ENCODE assay signal across 8 cellular contexts in the genomic region with DNA sequence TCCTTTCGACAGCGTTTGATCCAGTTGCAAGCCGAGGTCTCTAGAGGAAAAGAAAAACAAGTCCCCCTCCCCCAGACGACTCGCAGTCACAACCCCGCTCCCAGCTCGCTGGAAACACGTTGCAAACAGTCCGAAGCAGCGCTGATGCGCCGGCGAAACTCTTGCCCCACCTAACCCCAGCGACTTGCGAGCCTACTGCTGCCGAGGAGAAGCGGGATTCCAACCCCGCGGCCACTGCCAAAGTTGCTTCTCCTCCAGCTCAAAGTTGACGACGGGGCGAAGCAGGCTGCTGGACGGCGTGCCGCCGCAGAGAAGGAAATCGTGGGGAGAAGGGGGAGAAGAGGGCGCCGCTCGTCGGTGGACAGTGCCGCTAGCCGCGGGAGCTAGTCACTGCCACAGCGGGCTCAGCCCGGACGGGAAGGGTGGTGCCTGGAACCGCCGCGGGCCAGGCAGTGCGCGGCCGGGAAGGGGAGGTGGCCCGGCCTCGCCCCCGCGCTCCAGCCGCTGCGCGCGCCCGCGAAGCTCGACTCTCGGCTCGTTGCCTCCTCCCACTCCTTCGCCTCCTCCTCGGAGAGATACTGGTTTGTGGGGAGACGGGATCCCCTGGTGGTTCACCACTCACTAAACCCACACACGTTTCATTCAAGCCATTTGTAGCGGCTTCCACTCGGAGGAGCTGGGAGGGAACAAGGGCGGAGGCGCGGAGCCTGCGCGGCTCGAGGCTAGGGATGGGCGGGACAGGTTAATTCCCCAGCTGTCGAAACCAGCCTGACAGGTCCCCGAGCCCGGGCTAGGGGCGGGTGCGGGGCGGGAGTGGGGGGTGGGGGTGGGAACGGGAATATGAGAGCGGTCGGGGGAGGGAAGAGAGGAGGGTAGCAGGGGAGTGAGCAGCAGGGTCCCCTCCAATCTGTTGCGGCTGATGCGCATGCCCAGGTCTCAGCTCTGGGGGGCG. TPM values are rescaled to one million over a fixed set of nuclear protein-coding genes. Genes with fewer than 3 reads are reported as not detected.
DNase-seq lines count a peak whose midpoint lies in the region; ATAC-seq and TF ChIP-seq lines count a peak whose summit lies in the region.

A gene with protein sequence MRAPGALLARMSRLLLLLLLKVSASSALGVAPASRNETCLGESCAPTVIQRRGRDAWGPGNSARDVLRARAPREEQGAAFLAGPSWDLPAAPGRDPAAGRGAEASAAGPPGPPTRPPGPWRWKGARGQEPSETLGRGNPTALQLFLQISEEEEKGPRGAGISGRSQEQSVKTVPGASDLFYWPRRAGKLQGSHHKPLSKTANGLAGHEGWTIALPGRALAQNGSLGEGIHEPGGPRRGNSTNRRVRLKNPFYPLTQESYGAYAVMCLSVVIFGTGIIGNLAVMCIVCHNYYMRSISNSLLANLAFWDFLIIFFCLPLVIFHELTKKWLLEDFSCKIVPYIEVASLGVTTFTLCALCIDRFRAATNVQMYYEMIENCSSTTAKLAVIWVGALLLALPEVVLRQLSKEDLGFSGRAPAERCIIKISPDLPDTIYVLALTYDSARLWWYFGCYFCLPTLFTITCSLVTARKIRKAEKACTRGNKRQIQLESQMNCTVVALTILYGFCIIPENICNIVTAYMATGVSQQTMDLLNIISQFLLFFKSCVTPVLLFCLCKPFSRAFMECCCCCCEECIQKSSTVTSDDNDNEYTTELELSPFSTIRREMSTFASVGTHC (minus strand): TSS at position 392 of the 952 bp plus-strand sequence. CDS start 816 bp downstream, outside the sequence.

- no peak within 1 kb of the TSS for H3K27ac Mint-ChIP-seq in activated naive CD4-positive, alpha-beta T cell treated with anti-CD3 and anti-CD28 coated beads for 36 hours
- H3K27ac Mint-ChIP-seq in neural crest cell (ENCODE audit: unreplicated experiment) = no peak within 1 kb of the TSS

- TF ChIP-seq CTCF in neural crest cell (conservative IDR thresholded peaks at IDR 0.05) (no peak), upper lobe of right lung (IDR thresholded peaks at IDR 0.05) (no peak)

- H3K4me1 ChIP-seq in upper lobe of right lung = peaks cover 13% of the 10 kb centered on the region

- H3K4me1 Mint-ChIP-seq in activated naive CD4-positive, alpha-beta T cell treated with anti-CD3 and anti-CD28 coated beads for 36 hours (ENCODE audit: low read depth) = peaks cover 15% of the 10 kb centered on the region
- peaks cover 27% of the 10 kb centered on the region for H3K4me1 Mint-ChIP-seq in neural crest cell

- H3K4me3 Mint-ChIP-seq in activated naive CD4-positive, alpha-beta T cell treated with anti-CD3 and anti-CD28 coated beads for 36 hours = peak within 1 kb of the TSS; percentile 72
- peak within 1 kb of the TSS; percentile 95 for H3K4me3 Mint-ChIP-seq in neural crest cell

- intact Hi-C loops in activated naive CD4-positive, alpha-beta T cell treated with anti-CD3 and anti-CD28 coated beads for 36 hours (cut with micrococcal nuclease) = loop anchor here (5.0 kb wide), 1 partner anchor 978 kb away; no protein-coding TSS in a partner anchor
- intact Hi-C loops in upper lobe of right lung (cut with DNase I) = no loop called here

- peaks cover 41% of the 10 kb centered on the region for H3K27me3 ChIP-seq in upper lobe of right lung

- H3K4me3 ChIP-seq in upper lobe of right lung = peak within 1 kb of the TSS; percentile 50

- no peaks in the 10 kb centered on the region for H3K9me3 ChIP-seq in upper lobe of right lung

- no peaks in the 10 kb centered on the region for H3K36me3 Mint-ChIP-seq in activated naive CD4-positive, alpha-beta T cell treated with anti-CD3 and anti-CD28 coated beads for 36 hours (ENCODE audit: low read depth)
- peaks cover 7% of the 10 kb centered on the region for H3K36me3 Mint-ChIP-seq in neural crest cell (ENCODE audit: low read depth)

- CTCF ChIA-PET in activated naive CD4-positive, alpha-beta T cell treated with anti-CD3 and anti-CD28 coated beads for 36 hours (lab: Charles Lee) = interaction anchor here (0.5 kb wide), 1 partner anchor 72 kb away, joined by 4 read pairs; no protein-coding TSS in a partner anchor

- peak; percentile 95 for DNase-seq in Ammon's horn (ENCODE audit: low spot score)
- DNase-seq in NCI-H446 treated with DMSO at 0.1 percent for 48 hours (lab: John Stamatoyannopoulos, UW) = peak; percentile 50
- peak; percentile 54 for DNase-seq in activated naive CD4-positive, alpha-beta T cell treated with anti-CD3 and anti-CD28 coated beads for 36 hours
- DNase-seq in foreskin melanocyte = peak; percentile 83
- peak; percentile 59 for DNase-seq in neural crest cell (ENCODE audit: low read depth, low spot score)
- DNase-seq in upper lobe of right lung = peak; percentile 83

- H3K27ac ChIP-seq in upper lobe of right lung = no peak within 1 kb of the TSS

- peak; percentile 55 for ATAC-seq in GM18870 (IDR thresholded peaks at IDR 0.05; ENCODE audit: unreplicated experiment)
- peak; percentile 63 for ATAC-seq in HG03097 (IDR thresholded peaks at IDR 0.05; ENCODE audit: low FRiP score, unreplicated experiment)
- ATAC-seq in upper lobe of right lung = peak; percentile 94

- H3K27me3 Mint-ChIP-seq in activated naive CD4-positive, alpha-beta T cell treated with anti-CD3 and anti-CD28 coated beads for 36 hours (ENCODE audit: low read depth) = peaks cover 53% of the 10 kb centered on the region
- peaks cover 35% of the 10 kb centered on the region for H3K27me3 Mint-ChIP-seq in neural crest cell (ENCODE audit: low read depth)

- no peaks in the 10 kb centered on the region for H3K9me3 Mint-ChIP-seq in activated naive CD4-positive, alpha-beta T cell treated with anti-CD3 and anti-CD28 coated beads for 36 hours
- no peaks in the 10 kb centered on the region for H3K9me3 Mint-ChIP-seq in neural crest cell

- H3K36me3 ChIP-seq in upper lobe of right lung = no peaks in the 10 kb centered on the region

RNA-seq across cellular contexts. Expression of the gene that starts here (rescaled TPM):
- not detected for total RNA-seq in activated naive CD4-positive, alpha-beta T cell treated with anti-CD3 and anti-CD28 coated beads for 36 hours
- total RNA-seq in neural crest cell (4.9 and 6.0 TPM in 2 replicates), upper lobe of right lung (0.96 TPM)

Comparison
In these comparisons a context has a peak if more than half of its experiments do, and no peak if none do; other contexts are left out.
1. Peak in DNase-seq in activated naive CD4-positive, alpha-beta T cell treated with anti-CD3 and anti-CD28 coated beads for 36 hours; RNA of the gene not detected or under 1 TPM.
2. Peak in DNase-seq, ATAC-seq and H3K4me3 ChIP-seq in upper lobe of right lung; RNA of the gene not detected or under 1 TPM.